In genomic region chr4:102139132-102139573, GRCh38 we compare ENCODE assay signal across 11 cellular contexts.
DNase-seq lines count a peak whose midpoint lies in the region; ATAC-seq lines count a peak whose summit lies in the region.
"Had no signal": no experiment of that assay in that cellular context is flagged by ENCODE, and none has a peak within 500 bp of the region (broad histone marks: within the 10 kb centered on the region; RNA-seq: fewer than 3 reads in every experiment).

No MANE protein-coding gene starts in this region.

- no peak overlapping the region for H4K8ac ChIP-seq in mesenchymal stem cell (ENCODE audit: low read length)

- H3K18ac ChIP-seq in mesenchymal stem cell (ENCODE audit: low read depth in 1 of 2, low read length in 2 of 2) = no peak overlapping the region

- H3K9me3 ChIP-seq in mesenchymal stem cell (ENCODE audit: control insufficient read depth, low read length) = no peaks in the 10 kb centered on the region

- H3K4me1 ChIP-seq in mesenchymal stem cell (ENCODE audit: control insufficient read depth, insufficient read depth, low read depth, low read length) = no peaks in the 10 kb centered on the region

- no peak overlapping the region for H3K14ac ChIP-seq in mesenchymal stem cell (ENCODE audit: low read length in 2 of 2)

- DNase-seq in GDM1 (lab: John Stamatoyannopoulos, UW) (peak; percentile 6), NCI-H446 (lab: John Stamatoyannopoulos, UW) (peak; percentile 17 to 57), dermis blood vessel endothelial cell (peak; percentile 97), mesenchymal stem cell (peak; percentile 21), NCI-H2029 (lab: John Stamatoyannopoulos, UW) (no peak)
- DNase-seq in activated naive CD4-positive, alpha-beta T cell treated with Interleukin-2 at 50 U/mL for 16 hours = no peak
- DNase-seq: activated CD8-positive, alpha-beta T cell treated with anti-CD3 and anti-CD28 coated beads, Interleukin-2, amount 10 ng/mL, durations not matched to agents 7 days and 5 days; naive thymus-derived CD4-positive, alpha-beta T cell; NCI-H1436 had no signal

- no peak overlapping the region for H2BK15ac ChIP-seq in mesenchymal stem cell (ENCODE audit: low read depth, poor library complexity, severe bottlenecking)

- H3K27me3 ChIP-seq in mesenchymal stem cell (ENCODE audit: control insufficient read depth in 1 of 2, insufficient read depth in 1 of 2, low read length in 2 of 2) = no peaks in the 10 kb centered on the region

- H3K79me1 ChIP-seq in mesenchymal stem cell (replicated peaks; ENCODE audit: low read length, poor library complexity, severe bottlenecking) = no peaks in the 10 kb centered on the region

- H2AK5ac ChIP-seq in mesenchymal stem cell (ENCODE audit: low read length, severe bottlenecking) = no peak overlapping the region

- H3K27ac ChIP-seq in mesenchymal stem cell (ENCODE audit: low read length, poor library complexity, severe bottlenecking) = no peak overlapping the region

- ATAC-seq in GM21717 (IDR thresholded peaks at IDR 0.05; ENCODE audit: unreplicated experiment) = no peak
- ATAC-seq: activated CD8-positive, alpha-beta T cell treated with anti-CD3 and anti-CD28 coated beads, Interleukin-2, amount 10 ng/mL, durations not matched to agents 7 days and 5 days; activated naive CD4-positive, alpha-beta T cell treated with anti-CD3 and anti-CD28 coated beads, Interleukin-2, amount 50 U/mL, for 72 hours; naive thymus-derived CD4-positive, alpha-beta T cell had no signal

- no peak overlapping the region for H2AFZ ChIP-seq in mesenchymal stem cell (ENCODE audit: low read depth, low read length)

- H3K4me3 ChIP-seq in mesenchymal stem cell (ENCODE audit: insufficient read depth in 1 of 2, low read depth in 1 of 2, low read length in 2 of 2) = no peak overlapping the region

- H4K91ac ChIP-seq in mesenchymal stem cell (ENCODE audit: low read length) = no peak overlapping the region

- H3K9ac ChIP-seq in mesenchymal stem cell (ENCODE audit: low read length) = no peak overlapping the region

- H3K4me2 ChIP-seq in mesenchymal stem cell (ENCODE audit: low read length, poor library complexity, severe bottlenecking) = no peak overlapping the region

- H3K4ac ChIP-seq in mesenchymal stem cell (ENCODE audit: low read depth in 1 of 2, low read length in 2 of 2) = no peak overlapping the region

- H2BK5ac ChIP-seq in mesenchymal stem cell (ENCODE audit: low read depth, low read length, poor library complexity, severe bottlenecking) = no peak overlapping the region

- WGBS in mesenchymal stem cell = 38% methylated on average over 2 of the region's 2 CpGs

- H2BK12ac ChIP-seq in mesenchymal stem cell (ENCODE audit: low read length in 2 of 2) = no peak overlapping the region

- no peak overlapping the region for H2BK120ac ChIP-seq in mesenchymal stem cell (ENCODE audit: low read depth, low read length)

- no peaks in the 10 kb centered on the region for H3K36me3 ChIP-seq in mesenchymal stem cell (ENCODE audit: control insufficient read depth in 1 of 2, insufficient read depth in 2 of 2, low read depth in 1 of 2, low read length in 2 of 2)

- H3K23ac ChIP-seq in mesenchymal stem cell (ENCODE audit: low read length in 2 of 2) = no peak overlapping the region

Comparison
In these comparisons a context has a peak if more than half of its experiments do, and no peak if none do; other contexts are left out.
1. DNase-seq: peak in GDM1 (single experiment), NCI-H446 (2 of 2), dermis blood vessel endothelial cell (single experiment) and mesenchymal stem cell (single experiment); none in NCI-H2029 (single experiment) and activated naive CD4-positive, alpha-beta T cell treated with Interleukin-2 at 50 U/mL for 16 hours (single experiment).